Comparison of ENCODE assay signal across 22 cellular contexts in the genomic region with DNA sequence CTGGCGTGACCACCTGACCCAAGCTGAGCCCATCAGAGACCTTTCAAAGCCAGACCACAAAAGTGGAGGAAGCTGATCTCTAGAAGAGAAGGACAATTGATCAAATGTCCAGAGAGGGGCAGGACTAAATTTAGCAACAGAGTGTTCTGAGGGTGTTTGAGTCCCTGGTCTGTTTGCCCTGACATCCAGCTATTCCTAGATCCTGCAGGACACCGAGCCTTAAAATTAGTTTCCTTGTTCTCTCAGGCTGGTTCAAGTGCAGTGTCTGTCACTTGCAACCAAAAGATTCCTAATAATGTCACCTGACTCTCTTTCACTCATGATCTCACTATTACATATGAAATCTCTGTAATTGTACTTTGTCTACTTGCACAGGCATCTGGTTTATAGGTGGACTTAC. TPM values are rescaled to one million over a fixed set of nuclear protein-coding genes. Genes with fewer than 3 reads are reported as not detected.
DNase-seq lines count a peak whose midpoint lies in the region; ATAC-seq and TF ChIP-seq lines count a peak whose summit lies in the region.
"Had no signal": no experiment of that assay in that cellular context is flagged by ENCODE, and none has a peak within 500 bp of the region (broad histone marks: within the 10 kb centered on the region; RNA-seq: fewer than 3 reads in every experiment).

No MANE protein-coding gene starts in this region.

- POLR2A ChIA-PET in SK-N-SH (lab: Yijun Ruan, JAX), result no interaction called here

- H3K36me3 ChIP-seq in SK-N-SH (replicated peaks in 1 of 2; ENCODE audit: control insufficient read depth in 1 of 2, insufficient read depth in 2 of 2, low read length in 1 of 2) (no peaks in the 10 kb centered on the region), thyroid gland (no peaks in the 10 kb centered on the region), gastrocnemius medialis (no peaks in the 10 kb centered on the region)
- H3K36me3 ChIP-seq: neutrophil, spleen had no signal

- no peaks in the 10 kb centered on the region for H3K9me2 ChIP-seq in SK-N-SH

- DNase-seq in SK-N-SH (no peak), caudate nucleus (lab: John Stamatoyannopoulos, UW) (no peak), right cardiac atrium (no peak), thyroid gland (no peak), gastrocnemius medialis (no peak), NCI-H69 (lab: John Stamatoyannopoulos, UW) (no peak)
- DNase-seq: activated CD4-positive, alpha-beta memory T cell treated with anti-CD3 and anti-CD28 coated beads, Interleukin-2, amount 10 ng/mL, durations not matched to agents 7 days and 5 days; activated effector memory CD4-positive, alpha-beta T cell treated with anti-CD3 and anti-CD28 coated beads, Interleukin-2, amount 50 U/mL, for 16 hours; activated naive CD8-positive, alpha-beta T cell treated with anti-CD3 and anti-CD28 coated beads, Interleukin-2, amount 50 U/mL, for 24 hours; activated T-cell treated with anti-CD3 and anti-CD28 coated beads for 4 hours; CD8-positive, alpha-beta T cell; GDM1; NCI-H1092; SHP77; spleen; stimulated activated CD4-positive, alpha-beta T cell treated with anti-CD3 and anti-CD28 coated beads, Interleukin-4, amount 100 ng/mL, for 1 hour had no signal

- TF ChIP-seq POLR2A in thyroid gland (IDR thresholded peaks at IDR 0.05) (no peak), gastrocnemius medialis (IDR thresholded peaks at IDR 0.05) (no peak)

- peak overlapping the region; percentile 73 to 84; a peak in 3 of 4 replicates for H3K27ac ChIP-seq in SK-N-SH (ENCODE audit: low read depth in 2 of 2, low read length in 1 of 2)
- peak overlapping the region; percentile 52 for H3K27ac ChIP-seq in caudate nucleus (ENCODE audit: low read depth, low read length)
- H3K27ac ChIP-seq in right cardiac atrium (ENCODE audit: low read length), result peak overlapping the region; percentile 93
- peak overlapping the region; percentile 49 to 72 (median 68) for H3K27ac ChIP-seq in thyroid gland
- peak overlapping the region in 2 of 4 donors; percentile 35 to 82 for H3K27ac ChIP-seq in gastrocnemius medialis
- H3K27ac ChIP-seq: 22Rv1, neutrophil, spleen had no signal

- intact Hi-C loops in right cardiac atrium (cut with DNase I) (no loop called here), thyroid gland (cut with DNase I) (no loop called here), gastrocnemius medialis (cut with DNase I; ENCODE audit: low total_unique reads) (no loop called here)

- H3K4me1 ChIP-seq in SK-N-SH (ENCODE audit: control insufficient read depth in 1 of 2, insufficient read depth in 2 of 2, low read depth in 1 of 2, low read length in 1 of 2) (peaks cover 0 to 11% of the 10 kb centered on the region in 2 experiments; a peak in 3 of 4 replicates), right cardiac atrium (ENCODE audit: control insufficient read depth, insufficient read depth, low read length) (no peaks in the 10 kb centered on the region), thyroid gland (peaks cover 32 to 47% of the 10 kb centered on the region in 2 donors), gastrocnemius medialis (peaks cover 0 to 10% of the 10 kb centered on the region in 2 donors)

- TF ChIP-seq EP300 in SK-N-SH (IDR thresholded peaks at IDR 0.05; ENCODE audit: borderline replicate concordance in 1 of 2, low read depth in 1 of 2, low read length in 1 of 2), result no peak

- H4K20me1 ChIP-seq in SK-N-SH (ENCODE audit: insufficient read depth), result no peaks in the 10 kb centered on the region

- WGBS in SK-N-SH (ENCODE audit: low lambda C conversion rate), result 69% methylated on average over 2 of the region's 2 CpGs
- 83% methylated on average over 2 of the region's 2 CpGs for WGBS in right cardiac atrium
- 98 to 100% methylated on average over 2 of the region's 2 CpGs for WGBS in thyroid gland, 2 donors

- H3F3A ChIP-seq in SK-N-SH (replicated peaks; ENCODE audit: insufficient read depth), result peaks cover 18% of the 10 kb centered on the region

- in situ Hi-C loops in gastrocnemius medialis (cut with MboI; ENCODE audit: low sequenced_read_pairs in 4 of 4), result no loop called here

- no peak for ATAC-seq in SK-N-SH treated with all-trans-retinoic acid at 6 μM for 48 hours
- ATAC-seq in right cardiac atrium, result no peak
- ATAC-seq in HG03521 (IDR thresholded peaks at IDR 0.05; ENCODE audit: unreplicated experiment), result no peak
- ATAC-seq in gastrocnemius medialis, result no peak
- ATAC-seq: activated naive CD8-positive, alpha-beta T cell treated with anti-CD3 and anti-CD28 coated beads, Interleukin-2, amount 50 U/mL, for 24 hours; CD8-positive, alpha-beta T cell; stimulated activated memory B cell treated with anti-CD40 and anti-IgM and Interleukin-4, amounts not matched to agents 10 μg/mL and 1 μg/mL and 100 μg/mL, for 72 hours had no signal

- H3K79me2 ChIP-seq in SK-N-SH (ENCODE audit: insufficient read depth), result no peaks in the 10 kb centered on the region

- H2AFZ ChIP-seq in SK-N-SH (ENCODE audit: low read depth), result no peak overlapping the region

- H3K9ac ChIP-seq in SK-N-SH, result 0 out of 2 replicates have a peak overlapping the region, but pooled peaks have one; percentile 28

- no peak for TF ChIP-seq RAD21 in SK-N-SH (IDR thresholded peaks at IDR 0.05; ENCODE audit: low read length)

- peak overlapping the region; percentile 71 for H3K4me2 ChIP-seq in SK-N-SH

- H3K4me3 ChIP-seq in SK-N-SH (ENCODE audit: low read depth in 2 of 2, low read length in 1 of 2) (no peak overlapping the region), right cardiac atrium (ENCODE audit: low read length) (no peak overlapping the region), thyroid gland (replicated peaks in 1 of 3) (no peak overlapping the region), gastrocnemius medialis (no peak overlapping the region)
- H3K4me3 ChIP-seq: body of pancreas, spleen had no signal

- CTCF ChIA-PET in SK-N-SH (lab: Yijun Ruan, JAX), result no interaction called here

- no peak for TF ChIP-seq CTCF in SK-N-SH (IDR thresholded peaks at IDR 0.05)
- no peak for TF ChIP-seq CTCF in thyroid gland (IDR thresholded peaks at IDR 0.05)
- TF ChIP-seq CTCF in gastrocnemius medialis (IDR thresholded peaks at IDR 0.05 in 4 of 5, conservative IDR thresholded peaks at IDR 0.05 in 1 of 5), result no peak

- no peaks in the 10 kb centered on the region for H3K9me3 ChIP-seq in SK-N-SH
- no peaks in the 10 kb centered on the region for H3K9me3 ChIP-seq in right cardiac atrium (ENCODE audit: control insufficient read depth, low read length)
- no peaks in the 10 kb centered on the region for H3K9me3 ChIP-seq in thyroid gland
- no peaks in the 10 kb centered on the region for H3K9me3 ChIP-seq in gastrocnemius medialis
- H3K9me3 ChIP-seq: body of pancreas, neutrophil, spleen had no signal

- H3K27me3 ChIP-seq in SK-N-SH (ENCODE audit: insufficient read depth) (no peaks in the 10 kb centered on the region), right cardiac atrium (ENCODE audit: control insufficient read depth, insufficient read depth) (no peaks in the 10 kb centered on the region), thyroid gland (no peaks in the 10 kb centered on the region), gastrocnemius medialis (no peaks in the 10 kb centered on the region)
- H3K27me3 ChIP-seq: body of pancreas, neutrophil, spleen had no signal

TF ChIP-seq in SK-N-SH treated with all-trans-retinoic acid at 6 μM for 48 hours, 23 proteins besides CTCF, POLR2A, EP300 and RAD21:
- TF ChIP-seq CREB5 (CRISPR knock-in tag; IDR thresholded peaks at IDR 0.05; ENCODE audit: low read depth), result no peak

RNA-seq across cellular contexts. Expression of gene NPAS2, which starts 33.0 kb away (rescaled TPM):
- polyA plus RNA-seq in SK-N-SH (2012; rRNA removed) (40.1 and 58.5 TPM in 2 replicates), right cardiac atrium (36.8 TPM)
- 36.6 and 46.2 TPM in 2 replicates for polyA plus RNA-seq in SK-N-SH (2012; cell fraction: cytosol; rRNA removed)
- polyA plus RNA-seq in SK-N-SH (2012; cell fraction: nucleus; rRNA removed), result 96.4 and 147 TPM in 2 replicates
- total RNA-seq in right cardiac atrium (10 to 100 TPM; 39.1 to 53.4 (median 43.3) TPM), thyroid gland (10 to 100 TPM; 12.7 to 22.8 (median 16.1) TPM), gastrocnemius medialis (10 to 100 TPM; 11.4 to 48.2 (median 36.6) TPM)
